8 cellular contexts compared by ENCODE assay signal in genomic region chr3:49841126-49841525, GRCh38. TPM values are rescaled to one million over a fixed set of nuclear protein-coding genes. Genes with fewer than 3 reads are reported as not detected.
A peak's percentile ranks its signal among the peaks of the same experiment; 100 is the strongest.
DNase-seq lines count a peak whose midpoint lies in the region; ATAC-seq and TF ChIP-seq lines count a peak whose summit lies in the region.
"Had no signal": no experiment of that assay in that cellular context is flagged by ENCODE, and none has a peak within 500 bp of the region (broad histone marks: within the 10 kb centered on the region; RNA-seq: fewer than 3 reads in every experiment).

No MANE protein-coding gene starts in this region.

- H3K27ac Mint-ChIP-seq in activated naive CD8-positive, alpha-beta T cell treated with anti-CD3 and anti-CD28 coated beads, Interleukin-2, amount 50 U/mL, for 24 hours = no peak overlapping the region
- H3K27ac Mint-ChIP-seq in stimulated activated effector memory CD8-positive, alpha-beta T cell treated with anti-CD3 and anti-CD28 coated beads, Interleukin-12 subunit alpha, Interleukin-12 subunit beta, amount 100 ng/mL, for 72 hours = peak overlapping the region; percentile 48
- H3K27ac Mint-ChIP-seq in T-helper 2 cell treated with Interferon-gamma antibody and Interleukin-4, amounts not matched to agents 5 μg/mL and 100 μg/mL, for 36 hours = no peak overlapping the region

- H3K4me1 ChIP-seq in cardiac muscle cell (ENCODE audit: low read depth) = no peaks in the 10 kb centered on the region

- no peaks in the 10 kb centered on the region for H3K9me3 ChIP-seq in cardiac muscle cell (ENCODE audit: low read depth)

- ATAC-seq in left ventricle myocardium superior (no peak), HG02610 (IDR thresholded peaks at IDR 0.05; ENCODE audit: unreplicated experiment) (no peak)
- ATAC-seq in activated naive CD8-positive, alpha-beta T cell treated with anti-CD3 and anti-CD28 coated beads, Interleukin-2, amount 50 U/mL, for 24 hours = no peak
- ATAC-seq in stimulated activated effector memory CD8-positive, alpha-beta T cell treated with anti-CD3 and anti-CD28 coated beads, Interleukin-12 subunit alpha, Interleukin-12 subunit beta, amount 100 ng/mL, for 72 hours = peak; percentile 12

- H3K4me3 ChIP-seq in cardiac muscle cell = no peak overlapping the region

- H3K4me1 Mint-ChIP-seq in activated naive CD8-positive, alpha-beta T cell treated with anti-CD3 and anti-CD28 coated beads, Interleukin-2, amount 50 U/mL, for 24 hours = no peaks in the 10 kb centered on the region
- H3K4me1 Mint-ChIP-seq in stimulated activated effector memory CD8-positive, alpha-beta T cell treated with anti-CD3 and anti-CD28 coated beads, Interleukin-12 subunit alpha, Interleukin-12 subunit beta, amount 100 ng/mL, for 72 hours = no peaks in the 10 kb centered on the region
- peaks cover 2% of the 10 kb centered on the region for H3K4me1 Mint-ChIP-seq in T-helper 2 cell treated with Interferon-gamma antibody and Interleukin-4, amounts not matched to agents 5 μg/mL and 100 μg/mL, for 36 hours (ENCODE audit: low read depth)

- peak; percentile 30 to 49 for DNase-seq in cardiac muscle cell (ENCODE audit: low read depth in 1 of 2, low spot score in 1 of 2)
- no peak for DNase-seq in left ventricle myocardium superior
- DNase-seq in activated naive CD8-positive, alpha-beta T cell treated with anti-CD3 and anti-CD28 coated beads, Interleukin-2, amount 50 U/mL, for 24 hours = peak; percentile 18
- DNase-seq in stimulated activated effector memory CD8-positive, alpha-beta T cell treated with anti-CD3 and anti-CD28 coated beads, Interleukin-12 subunit alpha, Interleukin-12 subunit beta, amount 100 ng/mL, for 72 hours (ENCODE audit: low spot score in 2 of 2) = no peak
- no peak for DNase-seq in T-helper 2 cell treated with Interferon-gamma antibody and Interleukin-4, amounts not matched to agents 5 μg/mL and 100 μg/mL, for 36 hours (ENCODE audit: low spot score)
- DNase-seq: activated T-cell treated with anti-CD3 and anti-CD28 coated beads, Interleukin-2, amount 50 U/mL, for 1 hour; stimulated activated CD4-positive, alpha-beta T cell treated with anti-CD3 and anti-CD28 coated beads, Interleukin-4, amount 100 ng/mL, for 1 hour had no signal

- intact Hi-C loops in left ventricle myocardium superior (cut with micrococcal nuclease) = loop anchor here (5.0 kb wide), 1 partner anchor 39 kb away; the partner anchor contains the start of gene INKA1

- peak; percentile 48 for TF ChIP-seq CTCF in cardiac muscle cell (IDR thresholded peaks at IDR 0.05; ENCODE audit: low read depth, low read length)

- no peaks in the 10 kb centered on the region for H3K27me3 Mint-ChIP-seq in activated naive CD8-positive, alpha-beta T cell treated with anti-CD3 and anti-CD28 coated beads, Interleukin-2, amount 50 U/mL, for 24 hours
- no peaks in the 10 kb centered on the region for H3K27me3 Mint-ChIP-seq in T-helper 2 cell treated with Interferon-gamma antibody and Interleukin-4, amounts not matched to agents 5 μg/mL and 100 μg/mL, for 36 hours (ENCODE audit: low read depth)

- H3K4me3 Mint-ChIP-seq in activated naive CD8-positive, alpha-beta T cell treated with anti-CD3 and anti-CD28 coated beads, Interleukin-2, amount 50 U/mL, for 24 hours = no peak overlapping the region
- H3K4me3 Mint-ChIP-seq in stimulated activated effector memory CD8-positive, alpha-beta T cell treated with anti-CD3 and anti-CD28 coated beads, Interleukin-12 subunit alpha, Interleukin-12 subunit beta, amount 100 ng/mL, for 72 hours = no peak overlapping the region
- no peak overlapping the region for H3K4me3 Mint-ChIP-seq in T-helper 2 cell treated with Interferon-gamma antibody and Interleukin-4, amounts not matched to agents 5 μg/mL and 100 μg/mL, for 36 hours

- no peaks in the 10 kb centered on the region for H3K27me3 ChIP-seq in cardiac muscle cell

- H3K9me3 Mint-ChIP-seq in activated naive CD8-positive, alpha-beta T cell treated with anti-CD3 and anti-CD28 coated beads, Interleukin-2, amount 50 U/mL, for 24 hours = no peaks in the 10 kb centered on the region
- H3K9me3 Mint-ChIP-seq in stimulated activated effector memory CD8-positive, alpha-beta T cell treated with anti-CD3 and anti-CD28 coated beads, Interleukin-12 subunit alpha, Interleukin-12 subunit beta, amount 100 ng/mL, for 72 hours = no peaks in the 10 kb centered on the region
- H3K9me3 Mint-ChIP-seq in T-helper 2 cell treated with Interferon-gamma antibody and Interleukin-4, amounts not matched to agents 5 μg/mL and 100 μg/mL, for 36 hours = no peaks in the 10 kb centered on the region

- H3K36me3 ChIP-seq in cardiac muscle cell = no peaks in the 10 kb centered on the region

- peaks cover 4% of the 10 kb centered on the region for H3K36me3 Mint-ChIP-seq in activated naive CD8-positive, alpha-beta T cell treated with anti-CD3 and anti-CD28 coated beads, Interleukin-2, amount 50 U/mL, for 24 hours (ENCODE audit: low read depth)
- peaks cover 23% of the 10 kb centered on the region for H3K36me3 Mint-ChIP-seq in stimulated activated effector memory CD8-positive, alpha-beta T cell treated with anti-CD3 and anti-CD28 coated beads, Interleukin-12 subunit alpha, Interleukin-12 subunit beta, amount 100 ng/mL, for 72 hours
- peaks cover 5% of the 10 kb centered on the region for H3K36me3 Mint-ChIP-seq in T-helper 2 cell treated with Interferon-gamma antibody and Interleukin-4, amounts not matched to agents 5 μg/mL and 100 μg/mL, for 36 hours (ENCODE audit: low read depth)

- H3K27ac ChIP-seq in cardiac muscle cell = no peak overlapping the region

RNA-seq across cellular contexts. Expression of gene TRAIP, which starts 15.2 kb away (rescaled TPM):
- 6.6 and 13.3 TPM in 2 replicates for total RNA-seq in cardiac muscle cell
- 6.7 and 9.5 TPM in 2 replicates for polyA plus RNA-seq in cardiac muscle cell
- total RNA-seq in left ventricle myocardium superior = 1.2 TPM

RNA-seq across cellular contexts. Expression of gene UBA7, which starts 27.4 kb away (rescaled TPM):
- total RNA-seq in cardiac muscle cell (1.5 and 5.4 TPM in 2 replicates), left ventricle myocardium superior (26.7 TPM)
- polyA plus RNA-seq in cardiac muscle cell = 1.8 and 4.4 TPM in 2 replicates

RNA-seq across cellular contexts. Expression of gene CAMKV, which starts 28.6 kb away (rescaled TPM):
- total RNA-seq in cardiac muscle cell (0.09 and 0.32 TPM in 2 replicates), left ventricle myocardium superior (not detected)
- polyA plus RNA-seq in cardiac muscle cell = 0.34 TPM in 1 of 2 replicates, not detected in the other

RNA-seq across cellular contexts. Expression of gene INKA1, which starts 38.1 kb away (rescaled TPM):
- total RNA-seq in cardiac muscle cell = 4.3 and 5.9 TPM in 2 replicates
- 4.4 and 6.6 TPM in 2 replicates for polyA plus RNA-seq in cardiac muscle cell
- total RNA-seq in left ventricle myocardium superior = 1.7 TPM

RNA-seq across cellular contexts. Expression of gene CDHR4, which starts 41.5 kb away (rescaled TPM):
- total RNA-seq in cardiac muscle cell = not detected in 2 replicates
- 0.27 TPM in 1 of 2 replicates, not detected in the other for polyA plus RNA-seq in cardiac muscle cell
- not detected for total RNA-seq in left ventricle myocardium superior

Comparison
In these comparisons a context has a peak if more than half of its experiments do, and no peak if none do; other contexts are left out.
1. DNase-seq: peak in cardiac muscle cell (2 of 2) and activated naive CD8-positive, alpha-beta T cell treated with anti-CD3 and anti-CD28 coated beads, Interleukin-2, amount 50 U/mL, for 24 hours (single experiment); none in left ventricle myocardium superior (single experiment), stimulated activated effector memory CD8-positive, alpha-beta T cell treated with anti-CD3 and anti-CD28 coated beads, Interleukin-12 subunit alpha, Interleukin-12 subunit beta, amount 100 ng/mL, for 72 hours (0 of 2) and T-helper 2 cell treated with Interferon-gamma antibody and Interleukin-4, amounts not matched to agents 5 μg/mL and 100 μg/mL, for 36 hours (single experiment).